Comparison of ENCODE assay signal across 9 cellular contexts in genomic region chr7:1536105-1536767, GRCh38. TPM values are rescaled to one million over a fixed set of nuclear protein-coding genes. Genes with fewer than 3 reads are reported as not detected.
DNase-seq lines count a peak whose midpoint lies in the region; ATAC-seq and TF ChIP-seq lines count a peak whose summit lies in the region.
"Had no signal": no experiment of that assay in that cellular context is flagged by ENCODE, and none has a peak within 500 bp of the region (broad histone marks: within the 10 kb centered on the region; RNA-seq: fewer than 3 reads in every experiment).

No MANE protein-coding gene starts in this region.

- H3K27ac Mint-ChIP-seq in stimulated activated naive B cell treated with anti-CD40 and anti-IgM and Interleukin-4, amounts not matched to agents 10 μg/mL and 1 μg/mL and 100 μg/mL, for 72 hours = no peak overlapping the region
- H3K27ac Mint-ChIP-seq: activated CD4-positive, alpha-beta memory T cell treated with anti-CD3 and anti-CD28 coated beads for 36 hours had no signal

- H3K9ac ChIP-seq in NT2/D1 (ENCODE audit: insufficient read length, low read depth) = peak overlapping the region; percentile 72
- H3K9ac ChIP-seq in duodenal mucosa (ENCODE audit: low read depth in 1 of 2, low read length in 2 of 2) = peak overlapping the region in 1 of 2 donors; percentile 63

- H3K36me3 ChIP-seq in NT2/D1 (ENCODE audit: insufficient read depth, insufficient read length, low read length) = peaks cover 27% of the 10 kb centered on the region
- peaks cover 21 to 29% of the 10 kb centered on the region in 2 donors for H3K36me3 ChIP-seq in duodenal mucosa (ENCODE audit: control insufficient read depth in 1 of 2, insufficient read depth in 2 of 2, low read length in 2 of 2)
- H3K36me3 ChIP-seq in muscle layer of duodenum (ENCODE audit: control insufficient read depth in 1 of 2, insufficient read depth in 2 of 2, low read length in 2 of 2) = peaks cover 0 to 26% of the 10 kb centered on the region in 2 donors
- H3K36me3 ChIP-seq in thyroid gland = peaks cover 19 to 21% of the 10 kb centered on the region in 2 donors

- TF ChIP-seq POLR2A in thyroid gland (IDR thresholded peaks at IDR 0.05) = no peak

- H3K4me1 ChIP-seq in NT2/D1 (ENCODE audit: insufficient read depth, insufficient read length) (peaks cover 54% of the 10 kb centered on the region), duodenal mucosa (ENCODE audit: control insufficient read depth in 1 of 2, insufficient read depth in 2 of 2, low read length in 2 of 2) (peaks cover 27 to 48% of the 10 kb centered on the region in 2 donors), muscle layer of duodenum (ENCODE audit: control insufficient read depth in 1 of 2, insufficient read depth in 2 of 2, low read length in 2 of 2) (peaks cover 9 to 26% of the 10 kb centered on the region in 2 donors), thyroid gland (peaks cover 35 to 64% of the 10 kb centered on the region in 2 donors)

- no peak overlapping the region for H3K4me3 Mint-ChIP-seq in stimulated activated naive B cell treated with anti-CD40 and anti-IgM and Interleukin-4, amounts not matched to agents 10 μg/mL and 1 μg/mL and 100 μg/mL, for 72 hours
- H3K4me3 Mint-ChIP-seq: activated CD4-positive, alpha-beta memory T cell treated with anti-CD3 and anti-CD28 coated beads for 36 hours had no signal

- H3K27me3 ChIP-seq in NT2/D1 (ENCODE audit: insufficient read depth, insufficient read length) = peaks cover 17% of the 10 kb centered on the region
- H3K27me3 ChIP-seq in duodenal mucosa (ENCODE audit: control insufficient read depth in 1 of 2, insufficient read depth in 2 of 2, low read length in 2 of 2) = no peaks in the 10 kb centered on the region
- no peaks in the 10 kb centered on the region for H3K27me3 ChIP-seq in muscle layer of duodenum (ENCODE audit: low read depth, low read length)
- no peaks in the 10 kb centered on the region for H3K27me3 ChIP-seq in thyroid gland

- H3K36me3 Mint-ChIP-seq in stimulated activated naive B cell treated with anti-CD40 and anti-IgM and Interleukin-4, amounts not matched to agents 10 μg/mL and 1 μg/mL and 100 μg/mL, for 72 hours = peaks cover 13 to 39% of the 10 kb centered on the region in 2 donors

- no peak for TF ChIP-seq CTCF in thyroid gland (IDR thresholded peaks at IDR 0.05)

- no peak for DNase-seq in NT2/D1 (ENCODE audit: low read depth, low spot score)
- DNase-seq in thyroid gland = no peak
- no peak for DNase-seq in activated gamma-delta T cell (lab: John Stamatoyannopoulos, UW)
- DNase-seq in GOT3 (lab: John Stamatoyannopoulos, UW) = no peak
- no peak for DNase-seq in stimulated activated naive B cell treated with anti-CD40 and anti-IgM and Interleukin-4, amounts not matched to agents 10 μg/mL and 1 μg/mL and 100 μg/mL, for 72 hours
- DNase-seq: activated CD4-positive, alpha-beta memory T cell treated with anti-CD3 and anti-CD28 coated beads for 36 hours; SHP77 treated with DMSO at 0.1 percent for 48 hours had no signal

- H3K4me1 Mint-ChIP-seq in stimulated activated naive B cell treated with anti-CD40 and anti-IgM and Interleukin-4, amounts not matched to agents 10 μg/mL and 1 μg/mL and 100 μg/mL, for 72 hours = peaks cover 22 to 41% of the 10 kb centered on the region in 2 donors

- H3K9me3 Mint-ChIP-seq in stimulated activated naive B cell treated with anti-CD40 and anti-IgM and Interleukin-4, amounts not matched to agents 10 μg/mL and 1 μg/mL and 100 μg/mL, for 72 hours = no peaks in the 10 kb centered on the region
- H3K9me3 Mint-ChIP-seq: activated CD4-positive, alpha-beta memory T cell treated with anti-CD3 and anti-CD28 coated beads for 36 hours had no signal

- intact Hi-C loops in thyroid gland (cut with DNase I) = no loop called here

- 89 to 93% methylated on average over 26 to 31 of the region's 34 CpGs for WGBS in thyroid gland, 2 donors

- no peaks in the 10 kb centered on the region for H3K27me3 Mint-ChIP-seq in stimulated activated naive B cell treated with anti-CD40 and anti-IgM and Interleukin-4, amounts not matched to agents 10 μg/mL and 1 μg/mL and 100 μg/mL, for 72 hours
- H3K27me3 Mint-ChIP-seq: activated CD4-positive, alpha-beta memory T cell treated with anti-CD3 and anti-CD28 coated beads for 36 hours had no signal

- H3K4me3 ChIP-seq in NT2/D1 (ENCODE audit: insufficient read length, low read depth) (no peak overlapping the region), duodenal mucosa (ENCODE audit: low read depth in 1 of 2, low read length in 2 of 2) (no peak overlapping the region), muscle layer of duodenum (ENCODE audit: low read depth in 1 of 2, low read length in 2 of 2) (peak overlapping the region in 1 of 2 donors; percentile 68), thyroid gland (replicated peaks in 1 of 3) (peak overlapping the region in 1 of 3 donors; percentile 35)

- ATAC-seq in stimulated activated naive B cell treated with anti-CD40 and anti-IgM and Interleukin-4, amounts not matched to agents 10 μg/mL and 1 μg/mL and 100 μg/mL, for 72 hours (replicated peaks) = no peak

- H3K9me3 ChIP-seq in NT2/D1 (ENCODE audit: insufficient read depth, low read length) (no peaks in the 10 kb centered on the region), duodenal mucosa (ENCODE audit: control insufficient read depth in 1 of 2, low read length in 2 of 2) (no peaks in the 10 kb centered on the region), muscle layer of duodenum (ENCODE audit: control insufficient read depth in 1 of 2, low read length in 2 of 2) (no peaks in the 10 kb centered on the region), thyroid gland (no peaks in the 10 kb centered on the region)

- H3K27ac ChIP-seq in duodenal mucosa (ENCODE audit: low read depth, low read length) (peak overlapping the region; percentile 94), muscle layer of duodenum (ENCODE audit: low read length) (peak overlapping the region; percentile 83), thyroid gland (peak overlapping the region; percentile 94 to 100 (median 96))

RNA-seq across cellular contexts. Expression of gene MAFK, which starts 5.7 kb away (rescaled TPM):
- 10 to 100 TPM; 16.8 to 26.7 (median 21.7) TPM for total RNA-seq in thyroid gland

RNA-seq across cellular contexts. Expression of gene TMEM184A, which starts 19.8 kb away (rescaled TPM):
- 1 to 10 TPM in 1 of 4 donors, under 1 TPM in 3; 0.44 to 3.0 (median 0.70) TPM for total RNA-seq in thyroid gland
- total RNA-seq: activated CD4-positive, alpha-beta memory T cell treated with anti-CD3 and anti-CD28 coated beads for 36 hours had no signal

RNA-seq across cellular contexts. Expression of gene INTS1, which starts 32.0 kb away (rescaled TPM):
- 10 to 100 TPM; 34.5 to 72.3 (median 65.5) TPM for total RNA-seq in thyroid gland

RNA-seq across cellular contexts. Expression of gene PSMG3, which starts 33.6 kb away (rescaled TPM):
- total RNA-seq in thyroid gland = 10 to 100 TPM; 28.1 to 65.6 (median 50.2) TPM
